Comparison of ENCODE assay signal across 8 cellular contexts in the genomic region with DNA sequence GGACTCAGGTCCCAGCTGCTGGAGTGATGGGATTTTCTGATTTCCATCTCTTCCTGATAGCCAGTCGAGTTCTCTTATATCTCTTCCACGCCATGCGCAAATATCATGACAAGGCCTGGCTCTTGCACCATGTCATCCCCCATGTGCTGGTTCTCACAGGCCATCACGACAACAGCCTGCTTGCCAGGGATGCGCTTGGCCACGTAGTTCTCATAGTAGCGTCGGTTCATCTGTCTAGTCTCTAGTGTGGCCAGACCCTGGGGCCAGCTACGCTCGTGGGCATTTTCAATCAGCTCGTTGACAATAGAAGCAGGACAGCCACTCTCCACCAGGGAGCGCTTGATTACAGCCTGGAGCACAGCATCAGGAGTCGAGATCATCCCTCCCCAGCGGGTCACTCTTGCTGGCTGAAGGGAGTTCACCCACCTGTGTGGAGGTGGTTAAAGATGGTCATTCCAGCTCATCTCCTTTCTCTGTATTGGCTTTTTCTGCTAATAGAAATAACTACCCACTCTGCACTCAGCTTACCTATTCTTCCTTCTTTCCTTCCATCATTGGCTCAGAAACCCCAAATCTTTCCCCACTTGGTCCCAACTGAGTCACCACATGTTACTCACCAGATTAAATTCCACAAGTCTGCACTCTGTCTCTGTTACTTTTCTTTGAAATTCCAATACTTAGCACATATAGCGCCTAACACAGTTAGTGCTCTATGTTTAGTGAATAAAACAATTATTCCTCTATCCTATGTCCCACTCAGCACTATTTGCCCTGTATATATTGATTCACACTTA. TPM values are rescaled to one million over a fixed set of nuclear protein-coding genes. Genes with fewer than 3 reads are reported as not detected.
A peak's percentile ranks its signal among the peaks of the same experiment; 100 is the strongest.
DNase-seq lines count a peak whose midpoint lies in the region; ATAC-seq, FAIRE-seq and TF ChIP-seq lines count a peak whose summit lies in the region.

No MANE protein-coding gene starts in this region.

- peaks cover 29% of the 10 kb centered on the region for H3K36me3 Mint-ChIP-seq in astrocyte (ENCODE audit: low read depth, unreplicated experiment)
- peaks cover 23 to 55% of the 10 kb centered on the region in 2 donors for H3K36me3 Mint-ChIP-seq in stimulated activated naive B cell treated with anti-CD40 and anti-IgM and Interleukin-4, amounts not matched to agents 10 μg/mL and 1 μg/mL and 100 μg/mL, for 72 hours

- DNase-seq in GM06990 (ENCODE audit: extremely low read depth, insufficient read length) (no peak), astrocyte (ENCODE audit: low read depth) (peak; percentile 31), inferior parietal cortex (ENCODE audit: extremely low spot score) (peak; percentile 25)
- peak; percentile 21 for DNase-seq in stimulated activated naive B cell treated with anti-CD40 and anti-IgM and Interleukin-4, amounts not matched to agents 10 μg/mL and 1 μg/mL and 100 μg/mL, for 72 hours

- H3K4me1 Mint-ChIP-seq in astrocyte (ENCODE audit: low read depth, unreplicated experiment) = peaks cover 13% of the 10 kb centered on the region
- peaks cover 20 to 26% of the 10 kb centered on the region in 2 donors for H3K4me1 Mint-ChIP-seq in stimulated activated naive B cell treated with anti-CD40 and anti-IgM and Interleukin-4, amounts not matched to agents 10 μg/mL and 1 μg/mL and 100 μg/mL, for 72 hours

- ATAC-seq in stimulated activated naive B cell treated with anti-CD40 and anti-IgM and Interleukin-4, amounts not matched to agents 10 μg/mL and 1 μg/mL and 100 μg/mL, for 72 hours (replicated peaks) = peak; percentile 55 to 64
- ATAC-seq in GM18520 (IDR thresholded peaks at IDR 0.05; ENCODE audit: unreplicated experiment) = no peak
- ATAC-seq in HG03457 (IDR thresholded peaks at IDR 0.05; ENCODE audit: unreplicated experiment) = no peak

- FAIRE-seq in astrocyte (lab: Jason Lieb, UNC) = no peak

- peak overlapping the region; percentile 6 for H3K4me3 Mint-ChIP-seq in astrocyte (ENCODE audit: unreplicated experiment)
- no peak overlapping the region for H3K4me3 Mint-ChIP-seq in stimulated activated naive B cell treated with anti-CD40 and anti-IgM and Interleukin-4, amounts not matched to agents 10 μg/mL and 1 μg/mL and 100 μg/mL, for 72 hours

- H4K20me1 ChIP-seq in OCI-LY3 (ENCODE audit: insufficient read depth, low read length) = no peaks in the 10 kb centered on the region
- peaks cover 31% of the 10 kb centered on the region for H4K20me1 ChIP-seq in astrocyte (ENCODE audit: insufficient read depth, low read length)

- no peak overlapping the region for H3K9ac ChIP-seq in OCI-LY3 (ENCODE audit: low read length)
- no peak overlapping the region for H3K9ac ChIP-seq in astrocyte (ENCODE audit: low read length)

- H3K4me3 ChIP-seq in ACC112 (ENCODE audit: low read depth, low read length) = no peak overlapping the region
- no peak overlapping the region for H3K4me3 ChIP-seq in GM06990 (replicated peaks; ENCODE audit: low read depth, low read length)
- no peak overlapping the region for H3K4me3 ChIP-seq in OCI-LY3 (ENCODE audit: low read length)
- no peak overlapping the region for H3K4me3 ChIP-seq in astrocyte (ENCODE audit: insufficient read depth, low read depth, low read length)

- H3K27me3 ChIP-seq in ACC112 (ENCODE audit: insufficient read depth, low read length) (no peaks in the 10 kb centered on the region), GM06990 (replicated peaks; ENCODE audit: control insufficient read depth, insufficient read depth, low read length) (no peaks in the 10 kb centered on the region), OCI-LY3 (ENCODE audit: low read depth, low read length) (no peaks in the 10 kb centered on the region), astrocyte (ENCODE audit: insufficient read depth, low read length) (no peaks in the 10 kb centered on the region)

- H2AFZ ChIP-seq in ACC112 (ENCODE audit: low read length, unreplicated experiment) (no peak overlapping the region), OCI-LY3 (ENCODE audit: low read depth, low read length) (no peak overlapping the region), astrocyte (ENCODE audit: low read depth, low read length) (no peak overlapping the region)

- H3K4me2 ChIP-seq in OCI-LY3 (ENCODE audit: low read length) (no peak overlapping the region), astrocyte (ENCODE audit: low read length) (no peak overlapping the region)

- no peaks in the 10 kb centered on the region for H3K27me3 Mint-ChIP-seq in astrocyte (ENCODE audit: low read depth, unreplicated experiment)
- no peaks in the 10 kb centered on the region for H3K27me3 Mint-ChIP-seq in stimulated activated naive B cell treated with anti-CD40 and anti-IgM and Interleukin-4, amounts not matched to agents 10 μg/mL and 1 μg/mL and 100 μg/mL, for 72 hours

- H3K27ac ChIP-seq in ACC112 (ENCODE audit: low read depth, low read length) (peak overlapping the region; percentile 17; the same call in 1 of the 2 replicates), OCI-LY3 (ENCODE audit: low read length) (no peak overlapping the region), astrocyte (ENCODE audit: low read depth, low read length) (no peak overlapping the region)

- H3K79me2 ChIP-seq in ACC112 (ENCODE audit: control insufficient read depth, insufficient read depth, low read length, unreplicated experiment) = no peaks in the 10 kb centered on the region
- H3K79me2 ChIP-seq in OCI-LY3 (ENCODE audit: low read length) = no peaks in the 10 kb centered on the region
- H3K79me2 ChIP-seq in astrocyte (ENCODE audit: insufficient read depth, low read length) = no peaks in the 10 kb centered on the region

- no peaks in the 10 kb centered on the region for H3K9me3 Mint-ChIP-seq in astrocyte (ENCODE audit: unreplicated experiment)
- H3K9me3 Mint-ChIP-seq in stimulated activated naive B cell treated with anti-CD40 and anti-IgM and Interleukin-4, amounts not matched to agents 10 μg/mL and 1 μg/mL and 100 μg/mL, for 72 hours = no peaks in the 10 kb centered on the region

- H3K36me3 ChIP-seq in ACC112 (ENCODE audit: insufficient read depth, low read length) (peaks cover 15% of the 10 kb centered on the region), GM06990 (ENCODE audit: control insufficient read depth, insufficient read depth, low read length) (peaks cover 28% of the 10 kb centered on the region), OCI-LY3 (replicated peaks; ENCODE audit: low read depth, low read length) (peaks cover 39% of the 10 kb centered on the region), astrocyte (ENCODE audit: insufficient read depth, low read length) (peaks cover 52% of the 10 kb centered on the region)

- peaks cover 9% of the 10 kb centered on the region for H3K4me1 ChIP-seq in ACC112 (ENCODE audit: control insufficient read depth, insufficient read depth, low read length, unreplicated experiment)
- H3K4me1 ChIP-seq in OCI-LY3 (ENCODE audit: low read length) = no peaks in the 10 kb centered on the region
- H3K4me1 ChIP-seq in astrocyte (ENCODE audit: insufficient read depth, low read length) = peaks cover 8% of the 10 kb centered on the region

- H3K27ac Mint-ChIP-seq in astrocyte (ENCODE audit: unreplicated experiment) = no peak overlapping the region
- no peak overlapping the region for H3K27ac Mint-ChIP-seq in stimulated activated naive B cell treated with anti-CD40 and anti-IgM and Interleukin-4, amounts not matched to agents 10 μg/mL and 1 μg/mL and 100 μg/mL, for 72 hours

- no peaks in the 10 kb centered on the region for H3K9me3 ChIP-seq in OCI-LY3 (ENCODE audit: insufficient read depth, low read length)
- H3K9me3 ChIP-seq in astrocyte (ENCODE audit: insufficient read depth, low read depth, low read length) = no peaks in the 10 kb centered on the region

- peak; percentile 55 for TF ChIP-seq CTCF in GM06990 (IDR thresholded peaks at IDR 0.05; ENCODE audit: insufficient read depth, low read length, poor library complexity, severe bottlenecking)
- peak; percentile 54 for TF ChIP-seq CTCF in OCI-LY3 (IDR thresholded peaks at IDR 0.05; ENCODE audit: low read depth, low read length)
- TF ChIP-seq CTCF in astrocyte (IDR thresholded peaks at IDR 0.05; ENCODE audit: insufficient read depth, low read depth, low read length) = peak; percentile 51

RNA-seq across cellular contexts. Expression of gene RNF41, which starts 15.2 kb away (rescaled TPM):
- 85.8 and 85.9 TPM in 2 replicates for total RNA-seq in astrocyte

RNA-seq across cellular contexts. Expression of gene SMARCC2, which starts 17.3 kb away (rescaled TPM):
- 57.5 and 57.6 TPM in 2 replicates for total RNA-seq in astrocyte

RNA-seq across cellular contexts. Expression of gene NABP2, which starts 17.6 kb away (rescaled TPM):
- 29.1 and 29.9 TPM in 2 replicates for total RNA-seq in astrocyte

RNA-seq across cellular contexts. Expression of gene SLC39A5, which starts 23.3 kb away (rescaled TPM):
- 0.39 TPM in 1 of 2 replicates, not detected in the other for total RNA-seq in astrocyte

RNA-seq across cellular contexts. Expression of gene MYL6, which starts 48.4 kb away (rescaled TPM):
- total RNA-seq in astrocyte = 2,485 and 2,685 TPM in 2 replicates

Comparison
In these comparisons a context has a peak if more than half of its experiments do, and no peak if none do; other contexts are left out.
1. ATAC-seq: peak in stimulated activated naive B cell treated with anti-CD40 and anti-IgM and Interleukin-4, amounts not matched to agents 10 μg/mL and 1 μg/mL and 100 μg/mL, for 72 hours (2 of 2); none in GM18520 (single experiment) and HG03457 (single experiment).
2. Peak in every context shown above with its lines, with median percentiles within 50 percentile points of each other: CTCF ChIP-seq.